Comparison of ENCODE assay signal across 8 cellular contexts in the genomic region with DNA sequence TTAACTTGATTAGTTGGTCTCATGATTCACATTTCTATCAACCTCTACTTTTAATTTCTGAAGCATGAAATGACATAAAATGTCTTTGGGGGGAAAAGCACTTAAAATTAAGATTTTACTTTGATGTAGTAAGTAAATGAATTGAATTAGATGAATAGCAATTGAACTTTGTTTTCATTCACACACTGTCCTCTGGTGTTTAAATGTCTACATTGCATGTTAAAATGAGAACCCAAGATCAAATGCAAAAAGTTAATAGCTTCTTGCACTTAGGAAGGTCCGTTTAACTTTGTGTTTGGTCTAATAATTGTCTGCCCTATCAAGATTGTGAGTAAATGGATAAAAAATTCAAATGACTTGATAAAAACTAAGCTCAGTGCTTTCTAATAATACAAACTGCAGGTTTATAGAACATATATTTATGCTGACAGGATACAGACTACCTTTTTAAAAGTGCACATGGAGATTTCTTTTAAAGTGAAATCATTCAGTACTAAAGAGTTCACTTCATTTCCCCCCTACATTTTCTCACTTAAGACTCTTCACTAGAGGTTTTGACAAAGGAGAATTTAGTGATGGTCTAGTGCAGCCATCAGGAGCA.
A peak's percentile ranks its signal among the peaks of the same experiment; 100 is the strongest.
DNase-seq lines count a peak whose midpoint lies in the region; ATAC-seq and TF ChIP-seq lines count a peak whose summit lies in the region.

No MANE protein-coding gene starts in this region.

- H3K27me3 ChIP-seq in cardiac muscle cell (no peaks in the 10 kb centered on the region), psoas muscle (ENCODE audit: insufficient read depth in 3 of 3, low read length in 2 of 3) (no peaks in the 10 kb centered on the region)

- no peak overlapping the region for H3K27ac Mint-ChIP-seq in T-helper 2 cell treated with Interferon-gamma antibody and Interleukin-4, amounts not matched to agents 5 μg/mL and 100 μg/mL, for 36 hours

- no peaks in the 10 kb centered on the region for H3K36me3 Mint-ChIP-seq in T-helper 2 cell treated with Interferon-gamma antibody and Interleukin-4, amounts not matched to agents 5 μg/mL and 100 μg/mL, for 36 hours (ENCODE audit: low read depth)

- intact Hi-C loops in cardiac septum (cut with DNase I) (loop anchor here (2.0 to 5.0 kb wide), 2 partner anchors 357 to 469 kb away; no protein-coding TSS in a partner anchor), psoas muscle (cut with DNase I) (loop anchor here (2.0 to 10.0 kb wide), 3 partner anchors 354 to 467 kb away; no protein-coding TSS in a partner anchor)

- H3K9me3 Mint-ChIP-seq in T-helper 2 cell treated with Interferon-gamma antibody and Interleukin-4, amounts not matched to agents 5 μg/mL and 100 μg/mL, for 36 hours, result no peaks in the 10 kb centered on the region

- H3K27me3 Mint-ChIP-seq in T-helper 2 cell treated with Interferon-gamma antibody and Interleukin-4, amounts not matched to agents 5 μg/mL and 100 μg/mL, for 36 hours (ENCODE audit: low read depth), result peaks cover 19% of the 10 kb centered on the region

- no peaks in the 10 kb centered on the region for H3K9me3 ChIP-seq in cardiac muscle cell (ENCODE audit: low read depth)
- no peaks in the 10 kb centered on the region for H3K9me3 ChIP-seq in psoas muscle

- ATAC-seq in psoas muscle (no peak), HG03039 (IDR thresholded peaks at IDR 0.05; ENCODE audit: unreplicated experiment) (no peak), GM21447 (IDR thresholded peaks at IDR 0.05; ENCODE audit: unreplicated experiment) (no peak)

- TF ChIP-seq CTCF in cardiac muscle cell (IDR thresholded peaks at IDR 0.05; ENCODE audit: low read depth, low read length), result peak; percentile 78
- TF ChIP-seq CTCF in epithelial cell of esophagus (IDR thresholded peaks at IDR 0.05; ENCODE audit: insufficient read depth, low read depth, low read length, missing control alignments), result peak; percentile 68
- peak; percentile 84 for TF ChIP-seq CTCF in psoas muscle (IDR thresholded peaks at IDR 0.05)

- H3K36me3 ChIP-seq in cardiac muscle cell (no peaks in the 10 kb centered on the region), psoas muscle (ENCODE audit: insufficient read depth in 1 of 2, low read depth in 1 of 2) (no peaks in the 10 kb centered on the region)

- no peaks in the 10 kb centered on the region for H3K4me1 ChIP-seq in cardiac muscle cell (ENCODE audit: low read depth)
- no peaks in the 10 kb centered on the region for H3K4me1 ChIP-seq in psoas muscle

- H3K4me3 ChIP-seq in cardiac muscle cell, result no peak overlapping the region
- no peak overlapping the region for H3K4me3 ChIP-seq in epithelial cell of esophagus (ENCODE audit: low read length)
- no peak overlapping the region for H3K4me3 ChIP-seq in psoas muscle

- 22 to 46% (median 30%) methylated on average over 1 of the region's 1 CpG for WGBS in psoas muscle, 3 donors

- DNase-seq in cardiac muscle cell (ENCODE audit: low read depth in 1 of 2, low spot score in 1 of 2), result peak; percentile 32 to 51
- no peak for DNase-seq in cardiac septum (ENCODE audit: low spot score)
- peak; percentile 1 for DNase-seq in NCI-H69 (lab: John Stamatoyannopoulos, UW)
- peak; percentile 43 for DNase-seq in epithelial cell of esophagus (ENCODE audit: low read depth)
- DNase-seq in psoas muscle, result no peak
- no peak for DNase-seq in T-helper 2 cell treated with Interferon-gamma antibody and Interleukin-4, amounts not matched to agents 5 μg/mL and 100 μg/mL, for 36 hours (ENCODE audit: low spot score)

- H3K4me1 Mint-ChIP-seq in T-helper 2 cell treated with Interferon-gamma antibody and Interleukin-4, amounts not matched to agents 5 μg/mL and 100 μg/mL, for 36 hours (ENCODE audit: low read depth), result no peaks in the 10 kb centered on the region

- H3K27ac ChIP-seq in cardiac muscle cell, result no peak overlapping the region
- H3K27ac ChIP-seq in psoas muscle, result no peak overlapping the region

- no peak overlapping the region for H3K4me3 Mint-ChIP-seq in T-helper 2 cell treated with Interferon-gamma antibody and Interleukin-4, amounts not matched to agents 5 μg/mL and 100 μg/mL, for 36 hours

Comparison
In these comparisons a context has a peak if more than half of its experiments do, and no peak if none do; other contexts are left out.
1. DNase-seq: peak in cardiac muscle cell (2 of 2), NCI-H69 (single experiment) and epithelial cell of esophagus (single experiment); none in cardiac septum (single experiment), psoas muscle (0 of 2) and T-helper 2 cell treated with Interferon-gamma antibody and Interleukin-4, amounts not matched to agents 5 μg/mL and 100 μg/mL, for 36 hours (single experiment).
2. Peak in every context shown above with its lines, with median percentiles within 50 percentile points of each other: CTCF ChIP-seq.